Comparison of ENCODE assay signal across 8 cellular contexts in the genomic region with DNA sequence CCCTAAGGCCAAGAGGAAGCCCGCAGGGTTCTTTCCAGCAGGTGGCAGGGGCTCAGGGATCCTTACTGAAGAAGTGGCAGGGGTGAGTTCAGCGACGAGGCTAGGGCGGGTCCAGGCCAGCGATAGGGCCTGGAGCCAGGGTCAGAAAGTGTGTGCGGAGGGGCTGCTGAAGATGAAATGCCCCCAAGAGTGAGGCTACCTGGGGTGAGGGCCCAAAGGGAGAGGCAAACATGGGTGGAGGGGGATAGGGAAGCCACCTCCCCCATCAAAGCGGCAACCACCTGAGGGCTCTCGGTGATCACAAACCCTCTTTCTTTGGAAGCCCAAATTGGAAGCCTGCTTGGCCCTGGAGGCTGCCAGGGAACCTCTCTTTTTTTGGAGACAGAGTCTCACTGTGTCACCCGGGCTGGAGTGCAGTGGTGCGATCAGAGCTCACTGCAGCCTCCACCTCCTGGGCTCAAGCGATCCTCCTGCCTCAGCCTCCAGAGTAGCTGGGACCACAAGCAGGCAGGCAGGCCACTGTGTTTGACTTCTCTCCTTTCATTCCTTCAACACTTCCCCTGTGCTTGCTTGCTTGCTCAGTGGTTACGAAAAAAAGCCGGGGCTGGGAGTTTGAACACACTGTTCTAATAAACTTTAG. TPM values are rescaled to one million over a fixed set of nuclear protein-coding genes. Genes with fewer than 3 reads are reported as not detected.
A peak's percentile ranks its signal among the peaks of the same experiment; 100 is the strongest.
DNase-seq lines count a peak whose midpoint lies in the region; ATAC-seq and TF ChIP-seq lines count a peak whose summit lies in the region.

No MANE protein-coding gene starts in this region.

- ATAC-seq in naive thymus-derived CD4-positive, alpha-beta T cell, result no peak
- ATAC-seq in HG03039 (IDR thresholded peaks at IDR 0.05; ENCODE audit: unreplicated experiment), result no peak
- ATAC-seq in GM21360 (IDR thresholded peaks at IDR 0.05; ENCODE audit: unreplicated experiment), result no peak
- no peak for ATAC-seq in HG02970 (IDR thresholded peaks at IDR 0.05; ENCODE audit: low FRiP score, unreplicated experiment)

- DNase-seq in BE2C (no peak), cardiac fibroblast (ENCODE audit: low read depth in 2 of 2) (no peak), GOT3 (lab: John Stamatoyannopoulos, UW) (no peak)
- DNase-seq in naive thymus-derived CD4-positive, alpha-beta T cell, result no peak

- H3K27me3 Mint-ChIP-seq in naive thymus-derived CD4-positive, alpha-beta T cell, result no peaks in the 10 kb centered on the region

- H3K36me3 Mint-ChIP-seq in naive thymus-derived CD4-positive, alpha-beta T cell, result no peaks in the 10 kb centered on the region

- TF ChIP-seq CTCF in BE2C (IDR thresholded peaks at IDR 0.05; ENCODE audit: low read depth, low read length) (no peak), LNCAP (IDR thresholded peaks at IDR 0.05) (peak; percentile 34; the same call in 1 of the 2 replicates), cardiac fibroblast (IDR thresholded peaks at IDR 0.05; ENCODE audit: low read depth, low read length) (no peak)

- no peaks in the 10 kb centered on the region for H3K9me3 ChIP-seq in BE2C
- H3K9me3 ChIP-seq in naive thymus-derived CD4-positive, alpha-beta T cell (ENCODE audit: control insufficient read depth in 2 of 3, low read length in 3 of 3), result no peaks in the 10 kb centered on the region

- H3K27me3 ChIP-seq in BE2C, result no peaks in the 10 kb centered on the region
- H3K27me3 ChIP-seq in naive thymus-derived CD4-positive, alpha-beta T cell (ENCODE audit: control insufficient read depth in 2 of 2, insufficient read depth in 2 of 2, low read length in 2 of 2), result no peaks in the 10 kb centered on the region

- H3K9me3 Mint-ChIP-seq in naive thymus-derived CD4-positive, alpha-beta T cell, result no peaks in the 10 kb centered on the region

- H3K27ac Mint-ChIP-seq in naive thymus-derived CD4-positive, alpha-beta T cell, result peak overlapping the region in 8 of 9 donors; percentile 66 to 97 (median 92)

- H3K4me3 Mint-ChIP-seq in naive thymus-derived CD4-positive, alpha-beta T cell, result peak overlapping the region; percentile 93 to 99 (median 96)

- intact Hi-C loops in naive thymus-derived CD4-positive, alpha-beta T cell (cut with micrococcal nuclease), result loop anchor here (2.0 kb wide), 2 partner anchors 25 to 161 kb away; a partner anchor contains a TSS

- POLR2A ChIA-PET in naive thymus-derived CD4-positive, alpha-beta T cell (lab: Charles Lee), result no interaction called here

- CTCF ChIA-PET in naive thymus-derived CD4-positive, alpha-beta T cell (lab: Charles Lee), result interaction anchor here (0.6 to 2.0 kb wide), 3 partner anchors 13 to 890 kb away, joined by 3 to 7 read pairs (median 6); no protein-coding TSS in a partner anchor

- H3K4me3 ChIP-seq in BE2C (ENCODE audit: low read depth, low read length), result peak overlapping the region; percentile 60
- peak overlapping the region; percentile 53 to 58 for H3K4me3 ChIP-seq in cardiac fibroblast (replicated peaks in 1 of 2; ENCODE audit: low read depth in 2 of 2, low read length in 2 of 2)
- peak overlapping the region; percentile 65 for H3K4me3 ChIP-seq in naive thymus-derived CD4-positive, alpha-beta T cell (ENCODE audit: low read length)

- peaks cover 9 to 19% (median 11%) of the 10 kb centered on the region in 7 donors for H3K4me1 Mint-ChIP-seq in naive thymus-derived CD4-positive, alpha-beta T cell

- H3K36me3 ChIP-seq in BE2C, result peaks cover 26% of the 10 kb centered on the region
- H3K36me3 ChIP-seq in naive thymus-derived CD4-positive, alpha-beta T cell (ENCODE audit: control insufficient read depth in 2 of 3, insufficient read depth in 3 of 3, low read length in 3 of 3), result peaks cover 0 to 34% (median 7%) of the 10 kb centered on the region in 3 experiments

- H3K4me1 ChIP-seq in BE2C, result no peaks in the 10 kb centered on the region
- peaks cover 0 to 8% of the 10 kb centered on the region in 2 donors for H3K4me1 ChIP-seq in naive thymus-derived CD4-positive, alpha-beta T cell (ENCODE audit: control insufficient read depth in 2 of 2, insufficient read depth in 2 of 2, low read length in 2 of 2)

- H3K27ac ChIP-seq in naive thymus-derived CD4-positive, alpha-beta T cell (ENCODE audit: low read depth, low read length), result peak overlapping the region; percentile 63

RNA-seq across cellular contexts. Expression of a gene that starts 1.2 kb away (rescaled TPM):
- 0.29 TPM for polyA plus RNA-seq in BE2C (2012; ENCODE audit: insufficient read depth, insufficient read length, low read depth)
- total RNA-seq in naive thymus-derived CD4-positive, alpha-beta T cell, result 10 to 100 TPM in 1 of 5 experiments, 1 to 10 TPM in 4; 1.8 to 15.3 (median 4.0) TPM
- under 1 TPM; 0.83 TPM for polyA plus RNA-seq in naive thymus-derived CD4-positive, alpha-beta T cell

RNA-seq across cellular contexts. Expression of a gene that starts 35.0 kb away (rescaled TPM):
- polyA plus RNA-seq in BE2C (2012; ENCODE audit: insufficient read depth, insufficient read length, low read depth), result 165 TPM
- total RNA-seq in naive thymus-derived CD4-positive, alpha-beta T cell, result 10 to 100 TPM; 52.7 to 92.6 (median 73.1) TPM
- 1 to 10 TPM; 5.4 to 9.6 TPM for polyA plus RNA-seq in naive thymus-derived CD4-positive, alpha-beta T cell

RNA-seq across cellular contexts. Expression of a gene that starts 50.1 kb away (rescaled TPM):
- 112 TPM for polyA plus RNA-seq in BE2C (2012; ENCODE audit: insufficient read depth, insufficient read length, low read depth)
- 10 to 100 TPM; 20.5 to 65.2 (median 21.1) TPM for total RNA-seq in naive thymus-derived CD4-positive, alpha-beta T cell
- polyA plus RNA-seq in naive thymus-derived CD4-positive, alpha-beta T cell, result under 1 TPM; 0.41 to 0.47 TPM
